In the genomic region with DNA sequence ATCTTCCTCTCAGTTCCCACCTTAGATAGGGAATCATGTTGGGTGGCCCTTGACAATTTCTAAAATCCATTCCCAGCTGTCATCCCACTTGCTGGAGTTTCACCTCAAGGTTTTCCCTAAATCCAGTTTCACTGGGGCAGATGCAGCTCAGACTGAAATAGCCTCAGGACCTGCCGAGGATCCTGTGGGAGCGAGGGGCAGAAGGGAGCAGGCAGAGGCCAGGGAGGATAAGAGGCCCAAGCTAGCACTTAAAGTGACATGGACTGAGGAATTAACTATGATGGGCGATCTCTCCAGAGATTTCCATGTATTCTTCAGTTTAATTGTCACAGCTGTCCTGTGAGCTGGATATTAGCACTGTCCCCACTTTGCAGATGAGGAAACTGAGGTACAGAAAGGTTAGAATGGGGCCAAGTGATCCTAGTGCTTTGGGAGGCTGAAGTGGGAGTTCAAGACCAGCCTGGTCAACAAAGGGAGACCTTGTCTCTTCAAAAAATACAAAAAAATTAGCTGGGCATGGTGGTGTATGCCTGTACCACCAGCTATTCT, we compare ENCODE assay signal across 11 cellular contexts. TPM values are rescaled to one million over a fixed set of nuclear protein-coding genes. Genes with fewer than 3 reads are reported as not detected.
DNase-seq lines count a peak whose midpoint lies in the region; ATAC-seq and TF ChIP-seq lines count a peak whose summit lies in the region.
"Had no signal": no experiment of that assay in that cellular context is flagged by ENCODE, and none has a peak within 500 bp of the region (broad histone marks: within the 10 kb centered on the region; RNA-seq: fewer than 3 reads in every experiment).

No MANE protein-coding gene starts in this region.

- TF ChIP-seq POLR2A in esophagus muscularis mucosa (IDR thresholded peaks at IDR 0.05; ENCODE audit: low read depth), result no peak

- no peak overlapping the region for H3K27ac ChIP-seq in CD8-positive, alpha-beta memory T cell (ENCODE audit: low read depth, low read length)
- peak overlapping the region; percentile 97 to 99 (median 98) for H3K27ac ChIP-seq in esophagus muscularis mucosa (replicated peaks in 1 of 4)
- H3K27ac ChIP-seq in rectal smooth muscle tissue (ENCODE audit: low read depth, low read length), result peak overlapping the region; percentile 90

- no peak for DNase-seq in CD8-positive, alpha-beta memory T cell
- DNase-seq in T-cell (no peak), esophagus muscularis mucosa (ENCODE audit: extremely low spot score) (no peak), glomerular visceral epithelial cell (ENCODE audit: extremely low spot score) (no peak), D341Med (ENCODE audit: low spot score) (no peak)
- DNase-seq: glutamatergic neuron, NCI-H2029, T1000 had no signal

- H3K36me3 ChIP-seq in CD8-positive, alpha-beta memory T cell (ENCODE audit: insufficient read depth, low read length), result no peaks in the 10 kb centered on the region
- H3K36me3 ChIP-seq in esophagus muscularis mucosa (peaks cover 0 to 5% (median 0%) of the 10 kb centered on the region in 4 donors), rectal smooth muscle tissue (ENCODE audit: control insufficient read depth, insufficient read depth, low read length) (no peaks in the 10 kb centered on the region)

- H3K27ac Mint-ChIP-seq in CD8-positive, alpha-beta memory T cell, result peak overlapping the region in 5 of 8 donors; percentile 18 to 91 (median 42)
- H3K27ac Mint-ChIP-seq in T-cell, result peak overlapping the region; percentile 13 to 57

- H3K4me1 ChIP-seq in CD8-positive, alpha-beta memory T cell (ENCODE audit: insufficient read depth, low read length), result peaks cover 27% of the 10 kb centered on the region
- H3K4me1 ChIP-seq in esophagus muscularis mucosa (peaks cover 68 to 79% (median 78%) of the 10 kb centered on the region in 4 donors), rectal smooth muscle tissue (ENCODE audit: control insufficient read depth, insufficient read depth, low read length) (peaks cover 20% of the 10 kb centered on the region)

- peaks cover 15 to 17% of the 10 kb centered on the region in 2 donors for H3K27me3 Mint-ChIP-seq in CD8-positive, alpha-beta memory T cell
- H3K27me3 Mint-ChIP-seq in T-cell, result peaks cover 12 to 13% of the 10 kb centered on the region in 2 donors

- TF ChIP-seq EP300 in esophagus muscularis mucosa (IDR thresholded peaks at IDR 0.05), result no peak

- H3K9me3 Mint-ChIP-seq in CD8-positive, alpha-beta memory T cell, result no peaks in the 10 kb centered on the region
- no peaks in the 10 kb centered on the region for H3K9me3 Mint-ChIP-seq in T-cell

- H3K9ac ChIP-seq in rectal smooth muscle tissue (ENCODE audit: low read length), result no peak overlapping the region

- CTCF ChIA-PET in CD8-positive, alpha-beta memory T cell (lab: Charles Lee), result interaction anchor here (1.0 to 6.4 kb wide), 4 partner anchors 14 to 256 kb away, joined by 3 to 40 read pairs (median 4); a partner anchor contains a TSS
- CTCF ChIA-PET in T-cell (lab: Charles Lee), result interaction anchor here in 1 of 2 donors (1.2 kb wide), 1 partner anchor 28 kb away, joined by 3 read pairs; no protein-coding TSS in a partner anchor

- peak overlapping the region in 5 of 7 donors; percentile 33 to 82 (median 69) for H3K4me3 Mint-ChIP-seq in CD8-positive, alpha-beta memory T cell
- peak overlapping the region; percentile 85 to 97 (median 96) for H3K4me3 Mint-ChIP-seq in T-cell

- H3K9me3 ChIP-seq in CD8-positive, alpha-beta memory T cell (ENCODE audit: low read length), result no peaks in the 10 kb centered on the region
- H3K9me3 ChIP-seq in esophagus muscularis mucosa, result no peaks in the 10 kb centered on the region

- POLR2A ChIA-PET in CD8-positive, alpha-beta memory T cell (lab: Charles Lee), result interaction anchor here (0.6 to 1.2 kb wide), 2 partner anchors 22 to 50 kb away, joined by 3 read pairs; a partner anchor contains a TSS
- POLR2A ChIA-PET in T-cell (lab: Charles Lee), result no interaction called here

- H3K36me3 Mint-ChIP-seq in CD8-positive, alpha-beta memory T cell, result peaks cover 0 to 2% (median 0%) of the 10 kb centered on the region in 3 donors
- H3K36me3 Mint-ChIP-seq in T-cell, result no peaks in the 10 kb centered on the region

- no peak for TF ChIP-seq CTCF in esophagus muscularis mucosa (IDR thresholded peaks at IDR 0.05)

- intact Hi-C loops in esophagus muscularis mucosa (cut with DNase I), result loop anchor here (5.0 kb wide), 1 partner anchor 50 kb away; a partner anchor contains a TSS

- no peak for ATAC-seq in T-cell (replicated peaks in 1 of 4)
- ATAC-seq in HG02642 (IDR thresholded peaks at IDR 0.05; ENCODE audit: poor library complexity, unreplicated experiment), result no peak
- no peak for ATAC-seq in SK-N-SH treated with all-trans-retinoic acid at 6 μM for 48 hours

- WGBS in esophagus muscularis mucosa, result 54% methylated on average over 3 of the region's 3 CpGs

- H3K4me3 ChIP-seq in CD8-positive, alpha-beta memory T cell (ENCODE audit: low read length), result no peak overlapping the region
- H3K4me3 ChIP-seq in esophagus muscularis mucosa, result peak overlapping the region; percentile 70 to 94 (median 92)
- H3K4me3 ChIP-seq in rectal smooth muscle tissue (ENCODE audit: low read length), result peak overlapping the region; percentile 93

- H3K4me1 Mint-ChIP-seq in CD8-positive, alpha-beta memory T cell, result peaks cover 19 to 54% (median 22%) of the 10 kb centered on the region in 3 donors
- peaks cover 27 to 51% (median 27%) of the 10 kb centered on the region in 3 donors for H3K4me1 Mint-ChIP-seq in T-cell

- peaks cover 6% of the 10 kb centered on the region for H3K27me3 ChIP-seq in CD8-positive, alpha-beta memory T cell (ENCODE audit: insufficient read depth, low read length, poor library complexity, severe bottlenecking)
- H3K27me3 ChIP-seq in esophagus muscularis mucosa, result no peaks in the 10 kb centered on the region
- no peaks in the 10 kb centered on the region for H3K27me3 ChIP-seq in rectal smooth muscle tissue (ENCODE audit: control insufficient read depth, insufficient read depth, low read length)

TF ChIP-seq in SK-N-SH treated with all-trans-retinoic acid at 6 μM for 48 hours, 23 proteins besides CTCF, POLR2A, EP300 and RAD21:
- TF ChIP-seq GLIS3 (CRISPR knock-in tag; IDR thresholded peaks at IDR 0.05) (no peak), SNAI2 (CRISPR knock-in tag; IDR thresholded peaks at IDR 0.05) (no peak)
- TF ChIP-seq, protein P1, sequence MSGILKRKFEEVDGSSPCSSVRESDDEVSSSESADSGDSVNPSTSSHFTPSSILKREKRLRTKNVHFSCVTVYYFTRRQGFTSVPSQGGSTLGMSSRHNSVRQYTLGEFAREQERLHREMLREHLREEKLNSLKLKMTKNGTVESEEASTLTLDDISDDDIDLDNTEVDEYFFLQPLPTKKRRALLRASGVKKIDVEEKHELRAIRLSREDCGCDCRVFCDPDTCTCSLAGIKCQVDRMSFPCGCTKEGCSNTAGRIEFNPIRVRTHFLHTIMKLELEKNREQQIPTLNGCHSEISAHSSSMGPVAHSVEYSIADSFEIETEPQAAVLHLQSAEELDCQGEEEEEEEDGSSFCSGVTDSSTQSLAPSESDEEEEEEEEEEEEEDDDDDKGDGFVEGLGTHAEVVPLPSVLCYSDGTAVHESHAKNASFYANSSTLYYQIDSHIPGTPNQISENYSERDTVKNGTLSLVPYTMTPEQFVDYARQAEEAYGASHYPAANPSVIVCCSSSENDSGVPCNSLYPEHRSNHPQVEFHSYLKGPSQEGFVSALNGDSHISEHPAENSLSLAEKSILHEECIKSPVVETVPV (CRISPR knock-in tag; IDR thresholded peaks at IDR 0.05), result no peak

RNA-seq across cellular contexts. Expression of a gene that starts 2.7 kb away (rescaled TPM):
- 10 to 100 TPM; 35.6 to 36.3 TPM for total RNA-seq in CD8-positive, alpha-beta memory T cell
- 8.1 TPM for polyA plus RNA-seq in CD8-positive, alpha-beta memory T cell
- 10 to 100 TPM; 11.4 to 38.1 (median 13.7) TPM for total RNA-seq in T-cell
- total RNA-seq in esophagus muscularis mucosa, result 100 to 1,000 TPM; 194 to 469 (median 307) TPM

RNA-seq across cellular contexts. Expression of a gene that starts 17.8 kb away (rescaled TPM):
- total RNA-seq in CD8-positive, alpha-beta memory T cell, result not detected
- not detected for polyA plus RNA-seq in CD8-positive, alpha-beta memory T cell
- total RNA-seq in T-cell (under 1 TPM; 0.16 to 0.90 (median 0.19) TPM), esophagus muscularis mucosa (not detected)

Comparison
In these comparisons a context has a peak if more than half of its experiments do, and no peak if none do; other contexts are left out.
1. RNA of a gene that starts 2.7 kb away (total RNA-seq): 194 to 469 TPM in esophagus muscularis mucosa; 35.6 to 36.3 TPM in CD8-positive, alpha-beta memory T cell and 11.4 to 38.1 TPM in T-cell; every median in the first group is over 4 times any median in the second.